13 cellular contexts compared by ENCODE assay signal in genomic region chr10:114356786-114357588, GRCh38. TPM values are rescaled to one million over a fixed set of nuclear protein-coding genes. Genes with fewer than 3 reads are reported as not detected.
A peak's percentile ranks its signal among the peaks of the same experiment; 100 is the strongest.
DNase-seq lines count a peak whose midpoint lies in the region; TF ChIP-seq lines count a peak whose summit lies in the region.
"Had no signal": no experiment of that assay in that cellular context is flagged by ENCODE, and none has a peak within 500 bp of the region (broad histone marks: within the 10 kb centered on the region; RNA-seq: fewer than 3 reads in every experiment).

No MANE protein-coding gene starts in this region.

- H3K23ac ChIP-seq in H9 (ENCODE audit: insufficient read length, low read depth, low read length), result no peak overlapping the region

- H3K4me1 Mint-ChIP-seq in H9, result peaks cover 17 to 22% of the 10 kb centered on the region in 2 experiments
- no peaks in the 10 kb centered on the region for H3K4me1 Mint-ChIP-seq in CD4-positive, alpha-beta memory T cell
- H3K4me1 Mint-ChIP-seq: naive B cell had no signal

- H3K9me3 ChIP-seq in H9 (ENCODE audit: control insufficient read depth, low read depth, low read length) (no peaks in the 10 kb centered on the region), spleen (no peaks in the 10 kb centered on the region), esophagus squamous epithelium (no peaks in the 10 kb centered on the region)
- H3K9me3 ChIP-seq in CD4-positive, alpha-beta memory T cell (ENCODE audit: control insufficient read depth in 1 of 2, low read length in 2 of 2), result no peaks in the 10 kb centered on the region

- no peak overlapping the region for H3K9ac ChIP-seq in H9 (ENCODE audit: extremely low read depth, insufficient read length, low read length)

- no peak overlapping the region for H4K91ac ChIP-seq in H9 (ENCODE audit: insufficient read length, low read depth, low read length)

- no peak overlapping the region for H4K8ac ChIP-seq in H9 (replicated peaks; ENCODE audit: insufficient read length, low read depth, low read length)

- intact Hi-C loops in spleen (cut with DNase I; ENCODE audit: low total_unique reads), result no loop called here
- intact Hi-C loops in CD4-positive, alpha-beta memory T cell (cut with micrococcal nuclease), result no loop called here
- intact Hi-C loops in esophagus squamous epithelium (cut with DNase I), result no loop called here

- no peak overlapping the region for H3K14ac ChIP-seq in H9 (ENCODE audit: insufficient read depth, low read length)

- POLR2A ChIA-PET in CD4-positive, alpha-beta memory T cell (lab: Charles Lee; ENCODE audit: partially characterized antibody), result no interaction called here

- no peaks in the 10 kb centered on the region for H3K36me3 Mint-ChIP-seq in H9 (ENCODE audit: insufficient read depth in 1 of 3, low read depth in 3 of 3)
- H3K36me3 Mint-ChIP-seq in CD4-positive, alpha-beta memory T cell, result no peaks in the 10 kb centered on the region
- H3K36me3 Mint-ChIP-seq: naive B cell had no signal

- no peak overlapping the region for H3K4me3 ChIP-seq in spleen
- H3K4me3 ChIP-seq in CD4-positive, alpha-beta memory T cell (ENCODE audit: low read length in 2 of 2), result no peak overlapping the region
- no peak overlapping the region for H3K4me3 ChIP-seq in esophagus squamous epithelium

- no peak overlapping the region for H2AK5ac ChIP-seq in H9 (ENCODE audit: insufficient read length, low read length)

- H2BK15ac ChIP-seq in H9 (ENCODE audit: low read depth, low read length), result no peak overlapping the region

- H3K4me2 ChIP-seq in H9 (ENCODE audit: insufficient read depth, insufficient read length, low read length), result no peak overlapping the region

- no peak for DNase-seq in H9
- DNase-seq in amniotic epithelial cell (ENCODE audit: low read depth), result peak; percentile 85
- peak; percentile 40 for DNase-seq in islet precursor cell
- no peak for DNase-seq in spleen
- no peak for DNase-seq in CD4-positive, alpha-beta memory T cell
- DNase-seq in esophagus squamous epithelium (lab: John Stamatoyannopoulos, UW), result no peak
- no peak for DNase-seq in stimulated activated CD4-positive, alpha-beta T cell treated with anti-CD3 and anti-CD28 coated beads, Interleukin-1b, Interleukin-23, amount 100 ng/mL, for 48 hours
- DNase-seq in activated CD8-positive, alpha-beta memory T cell treated with anti-CD3 and anti-CD28 coated beads for 24 hours, result no peak
- DNase-seq: activated CD4-positive, alpha-beta T cell treated with anti-CD3 and anti-CD28 coated beads, Interleukin-2, amount 10 ng/mL, durations not matched to agents 24 days and 14 days; activated naive CD4-positive, alpha-beta T cell; MM.1S; naive B cell; NCI-H510A had no signal

- H4K5ac ChIP-seq in H9 (ENCODE audit: insufficient read length, low read depth, low read length), result no peak overlapping the region

- H2AFZ ChIP-seq in H9 (ENCODE audit: low read length), result no peak overlapping the region

- no CpG with 5 or more reads among the region's 3 CpGs for WGBS in H9 (ENCODE audit: extremely low coverage, insufficient read length, low lambda C conversion rate)
- WGBS in spleen, 5 donors, result 35 to 51% (median 46%) methylated on average over 3 of the region's 3 CpGs
- WGBS in esophagus squamous epithelium, 2 donors, result 9 to 18% methylated on average over 3 of the region's 3 CpGs

- H3K79me1 ChIP-seq in H9 (ENCODE audit: insufficient read depth, low read depth, low read length, poor library complexity, severe bottlenecking), result no peaks in the 10 kb centered on the region

- no peaks in the 10 kb centered on the region for H3K9me3 Mint-ChIP-seq in H9
- H3K9me3 Mint-ChIP-seq in CD4-positive, alpha-beta memory T cell, result no peaks in the 10 kb centered on the region
- H3K9me3 Mint-ChIP-seq: activated CD4-positive, alpha-beta T cell treated with anti-CD3 and anti-CD28 coated beads, Interleukin-2, amount 10 ng/mL, durations not matched to agents 24 days and 14 days; naive B cell had no signal

- H3K23me2 ChIP-seq in H9 (ENCODE audit: insufficient read length, low read depth, low read length, poor library complexity, severe bottlenecking), result no peaks in the 10 kb centered on the region

- H3K18ac ChIP-seq in H9 (ENCODE audit: insufficient read length, low read depth, low read length), result no peak overlapping the region

- H3K27ac Mint-ChIP-seq in H9, result peak overlapping the region in 2 of 3 experiments; percentile 23 to 66; a peak in 3 of 7 replicates
- no peak overlapping the region for H3K27ac Mint-ChIP-seq in CD4-positive, alpha-beta memory T cell
- H3K27ac Mint-ChIP-seq: activated CD4-positive, alpha-beta T cell treated with anti-CD3 and anti-CD28 coated beads, Interleukin-2, amount 10 ng/mL, durations not matched to agents 24 days and 14 days had no signal

- CTCF ChIA-PET in CD4-positive, alpha-beta memory T cell (lab: Charles Lee; ENCODE audit: partially characterized antibody), result no interaction called here

- H2BK12ac ChIP-seq in H9 (ENCODE audit: insufficient read length, low read depth, low read length), result no peak overlapping the region

- peak overlapping the region; percentile 84 for H3T11ph ChIP-seq in H9 (ENCODE audit: low read length)

- H2BK5ac ChIP-seq in H9 (ENCODE audit: insufficient read length, low read length), result no peak overlapping the region

- no peak overlapping the region for H2BK20ac ChIP-seq in H9 (ENCODE audit: low read depth, low read length, poor library complexity, severe bottlenecking)

- no peaks in the 10 kb centered on the region for H3K27me3 Mint-ChIP-seq in H9 (ENCODE audit: low read depth)
- peaks cover 9 to 11% of the 10 kb centered on the region in 2 donors for H3K27me3 Mint-ChIP-seq in CD4-positive, alpha-beta memory T cell

- H3K4me3 Mint-ChIP-seq in H9, result no peak overlapping the region
- H3K4me3 Mint-ChIP-seq in CD4-positive, alpha-beta memory T cell, result no peak overlapping the region
- H3K4me3 Mint-ChIP-seq: activated CD4-positive, alpha-beta T cell treated with anti-CD3 and anti-CD28 coated beads, Interleukin-2, amount 10 ng/mL, durations not matched to agents 24 days and 14 days; naive B cell had no signal

- no peaks in the 10 kb centered on the region for H4K20me1 ChIP-seq in H9 (ENCODE audit: control insufficient read depth, insufficient read depth, insufficient read length)

- no peak overlapping the region for H2BK120ac ChIP-seq in H9 (ENCODE audit: low read depth, low read length, poor library complexity, severe bottlenecking)

- TF ChIP-seq POLR2A in spleen (IDR thresholded peaks at IDR 0.05) (no peak), esophagus squamous epithelium (IDR thresholded peaks at IDR 0.05) (no peak)

- H3K27ac ChIP-seq in H9 (ENCODE audit: insufficient read length, low read depth, low read length) (no peak overlapping the region), spleen (peak overlapping the region in 6 of 8 donors; percentile 17 to 58 (median 42)), esophagus squamous epithelium (peak overlapping the region in 2 of 4 donors; percentile 36 to 52)
- H3K27ac ChIP-seq in CD4-positive, alpha-beta memory T cell (ENCODE audit: low read depth, low read length), result no peak overlapping the region

- H3K4ac ChIP-seq in H9 (ENCODE audit: low read depth, low read length), result no peak overlapping the region

- H3K27me3 ChIP-seq in H9 (ENCODE audit: insufficient read depth, low read length) (no peaks in the 10 kb centered on the region), spleen (replicated peaks in 1 of 7) (no peaks in the 10 kb centered on the region), esophagus squamous epithelium (no peaks in the 10 kb centered on the region)
- no peaks in the 10 kb centered on the region for H3K27me3 ChIP-seq in CD4-positive, alpha-beta memory T cell (ENCODE audit: insufficient read depth, low read length)

- no peak overlapping the region for H3K56ac ChIP-seq in H9 (ENCODE audit: insufficient read length, low read depth, low read length)

- H3K36me3 ChIP-seq in spleen (no peaks in the 10 kb centered on the region), esophagus squamous epithelium (no peaks in the 10 kb centered on the region)
- H3K36me3 ChIP-seq in CD4-positive, alpha-beta memory T cell (ENCODE audit: insufficient read depth, low read length), result no peaks in the 10 kb centered on the region

- no peaks in the 10 kb centered on the region for H3K79me2 ChIP-seq in H9 (ENCODE audit: insufficient read depth, low read length)

- H3K4me1 ChIP-seq in H9 (ENCODE audit: insufficient read depth, low read length), result peaks cover 7% of the 10 kb centered on the region; the same call in 1 of the 2 replicates
- H3K4me1 ChIP-seq in spleen, result peaks cover 4 to 48% (median 17%) of the 10 kb centered on the region in 6 donors
- no peaks in the 10 kb centered on the region for H3K4me1 ChIP-seq in CD4-positive, alpha-beta memory T cell (ENCODE audit: insufficient read depth, low read length)
- peaks cover 7 to 30% (median 15%) of the 10 kb centered on the region in 3 donors for H3K4me1 ChIP-seq in esophagus squamous epithelium

- no peak for TF ChIP-seq CTCF in H9 (conservative IDR thresholded peaks at IDR 0.05)
- no peak for TF ChIP-seq CTCF in spleen (IDR thresholded peaks at IDR 0.05 in 8 of 11, conservative IDR thresholded peaks at IDR 0.05 in 3 of 11)
- no peak for TF ChIP-seq CTCF in esophagus squamous epithelium (IDR thresholded peaks at IDR 0.05)

RNA-seq across cellular contexts. Expression of gene AFAP1L2, which starts 47.3 kb away (rescaled TPM):
- 0.77 and 1.0 TPM in 2 replicates for total RNA-seq in H9 (2021)
- 100 to 1,000 TPM; 119 to 273 (median 191) TPM for total RNA-seq in spleen
- 10 to 100 TPM; 18.3 to 71.5 (median 19.3) TPM for polyA plus RNA-seq in spleen
- total RNA-seq in CD4-positive, alpha-beta memory T cell, result 1 to 10 TPM; 2.5 to 4.3 TPM
- 1 to 10 TPM in 1 of 2 donors, under 1 TPM in 1; 0.50 to 2.1 TPM for polyA plus RNA-seq in CD4-positive, alpha-beta memory T cell
- total RNA-seq in esophagus squamous epithelium, result 10 to 100 TPM in 3 of 4 donors, 1 to 10 TPM in 1; 9.8 to 15.5 (median 11.8) TPM

Comparison
In these comparisons a context has a peak if more than half of its experiments do, and no peak if none do; other contexts are left out.
1. DNase-seq: peak in amniotic epithelial cell (single experiment) and islet precursor cell (single experiment); none in H9 (single experiment), spleen (single experiment), CD4-positive, alpha-beta memory T cell (0 of 5), esophagus squamous epithelium (single experiment), stimulated activated CD4-positive, alpha-beta T cell treated with anti-CD3 and anti-CD28 coated beads, Interleukin-1b, Interleukin-23, amount 100 ng/mL, for 48 hours (single experiment) and activated CD8-positive, alpha-beta memory T cell treated with anti-CD3 and anti-CD28 coated beads for 24 hours (single experiment).
2. H3K27ac ChIP-seq: peak in spleen (6 of 8); none in H9 (single experiment) and CD4-positive, alpha-beta memory T cell (single experiment).
3. H3K27ac Mint-ChIP-seq: peak in H9 (2 of 3); none in CD4-positive, alpha-beta memory T cell (0 of 7).
4. RNA of gene AFAP1L2, which starts 47.3 kb away (total RNA-seq): 119 to 273 TPM in spleen; 9.8 to 15.5 TPM in esophagus squamous epithelium, 2.5 to 4.3 TPM in CD4-positive, alpha-beta memory T cell and 0.77 to 1.0 TPM in H9; every median in the first group is over 4 times any median in the second.